8 cellular contexts compared by ENCODE assay signal in the genomic region with DNA sequence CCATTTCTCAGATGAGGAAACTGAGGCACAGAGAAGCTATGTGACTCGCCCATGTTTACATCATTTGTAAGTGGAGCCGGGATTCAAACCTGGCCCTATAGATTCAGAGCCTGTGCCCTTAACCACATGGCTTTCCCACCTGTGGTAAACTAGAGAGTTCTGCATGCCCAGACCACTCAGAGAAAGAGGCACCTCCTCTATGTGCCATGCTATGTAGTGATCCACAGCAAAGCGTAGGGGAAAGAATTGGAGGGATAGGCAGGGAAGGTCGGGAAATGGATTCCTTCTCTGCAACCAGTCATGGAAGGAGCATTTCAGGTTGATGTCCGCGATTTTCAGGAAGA. TPM values are rescaled to one million over a fixed set of nuclear protein-coding genes. Genes with fewer than 3 reads are reported as not detected.
DNase-seq lines count a peak whose midpoint lies in the region; ATAC-seq, FAIRE-seq and TF ChIP-seq lines count a peak whose summit lies in the region.

No MANE protein-coding gene starts in this region.

- no peak for TF ChIP-seq POLR2A in GM12878 (IDR thresholded peaks at IDR 0.05; ENCODE audit: low read depth, low read length)

- SMC1A ChIA-PET in GM12878 (lab: Charles Lee; ENCODE audit: uncharacterized antibody, unreplicated experiment), result interaction anchor here (0.7 to 4.2 kb wide), 20 partner anchors 9 to 853 kb away, joined by 3 to 18 read pairs (median 4); no protein-coding TSS in a partner anchor

- no peaks in the 10 kb centered on the region for H4K20me1 ChIP-seq in GM12878 (ENCODE audit: control insufficient read depth, insufficient read depth)

- H3K4me3 ChIP-seq in GM12878 (no peak overlapping the region), parathyroid adenoma (ENCODE audit: low read depth, low read length) (peak overlapping the region; percentile 62)

- H3K36me3 ChIP-seq in GM12878 (ENCODE audit: control insufficient read depth in 2 of 2, insufficient read depth in 2 of 2, low read length in 1 of 2) (no peaks in the 10 kb centered on the region), parathyroid adenoma (ENCODE audit: control insufficient read depth, insufficient read depth, low read length) (no peaks in the 10 kb centered on the region)

- peaks cover 10% of the 10 kb centered on the region for H3K4me1 ChIP-seq in GM12878 (ENCODE audit: control insufficient read depth, insufficient read depth, low read length)
- H3K4me1 ChIP-seq in parathyroid adenoma, result no peaks in the 10 kb centered on the region

- no peak for FAIRE-seq in GM12878 (lab: Jason Lieb, UNC)

- intact Hi-C loops in GM12878 (cut with micrococcal nuclease; ENCODE audit: unreplicated experiment), result loop anchor here (1.0 to 10.0 kb wide), 6 partner anchors 217 to 782 kb away; no protein-coding TSS in a partner anchor

- POLR2A ChIA-PET in GM12878 (lab: Charles Lee), result no interaction called here

- H3K4me2 ChIP-seq in GM12878 (ENCODE audit: control insufficient read depth, insufficient read depth) (peak overlapping the region; percentile 88; the same call in 1 of the 2 replicates), parathyroid adenoma (ENCODE audit: low read length) (peak overlapping the region; percentile 49)

- H3K27ac ChIP-seq in GM12878 (ENCODE audit: control insufficient read depth, insufficient read depth) (no peak overlapping the region), parathyroid adenoma (no peak overlapping the region)

- TF ChIP-seq CTCF in GM12878 (IDR thresholded peaks at IDR 0.05 in 2 of 3, conservative IDR thresholded peaks at IDR 0.05 in 1 of 3; ENCODE audit: control insufficient read depth in 2 of 3, extremely low read depth in 1 of 3, insufficient read depth in 1 of 3, low read depth in 3 of 3, low read length in 3 of 3) (no peak), parathyroid adenoma (IDR thresholded peaks at IDR 0.05) (no peak)

- CTCF ChIA-PET in GM12878 (lab: Yijun Ruan, JAX), result interaction anchor here (0.6 to 7.0 kb wide), 29 partner anchors 9 to 1070 kb away, joined by 3 to 61 read pairs (median 3); a partner anchor contains a TSS

- no peaks in the 10 kb centered on the region; the same call in 2 of the 3 replicates for H3K9me3 ChIP-seq in GM12878 (replicated peaks; ENCODE audit: control insufficient read depth, insufficient read depth, low read length)
- H3K9me3 ChIP-seq in parathyroid adenoma (ENCODE audit: control insufficient read depth, low read length), result no peaks in the 10 kb centered on the region

- ATAC-seq in GM19035 (IDR thresholded peaks at IDR 0.05; ENCODE audit: unreplicated experiment) (peak; percentile 36), HG03039 (IDR thresholded peaks at IDR 0.05; ENCODE audit: unreplicated experiment) (peak; percentile 20), GM12878 (peak; percentile 62)

- WGBS in GM12878 (ENCODE audit: insufficient coverage, insufficient replicate concordance, low lambda C conversion rate, missing lambda C conversion rate), result 39% methylated on average over 6 of the region's 6 CpGs

- BruUV-seq in GM12878 (replicated peaks; lab: Mats Ljungman, UMichigan), result no TSS peak

- TF ChIP-seq EP300 in GM12878 (IDR thresholded peaks at IDR 0.05; ENCODE audit: borderline replicate concordance in 1 of 2, control insufficient read depth in 1 of 2, low read depth in 2 of 2, low read length in 2 of 2), result no peak

- TF ChIP-seq RAD21 in GM12878 (IDR thresholded peaks at IDR 0.05; ENCODE audit: insufficient read depth, low read depth, low read length), result no peak

- RAD21 ChIA-PET in GM12878 (lab: Charles Lee; ENCODE audit: unreplicated experiment), result interaction anchor here (0.6 to 2.1 kb wide), 14 partner anchors 57 to 797 kb away, joined by 3 to 9 read pairs (median 3); a partner anchor contains a TSS

- DNase-seq in GM12878 (ENCODE audit: low read depth, low spot score) (no peak), SIG-M5 (lab: John Stamatoyannopoulos, UW) (no peak), SW 1271 (lab: John Stamatoyannopoulos, UW) (no peak), GM19238 (ENCODE audit: insufficient read length, low spot score) (no peak), 8988T (no peak)

- H3K27me3 ChIP-seq in GM12878 (replicated peaks in 1 of 2; ENCODE audit: control insufficient read depth in 2 of 2, insufficient read depth in 2 of 2, low read length in 1 of 2) (peaks cover 0 to 3% of the 10 kb centered on the region in 2 experiments; a peak in 1 of 4 replicates), parathyroid adenoma (ENCODE audit: control insufficient read depth, insufficient read depth, low read length) (no peaks in the 10 kb centered on the region)

- no peaks in the 10 kb centered on the region for H3K79me2 ChIP-seq in GM12878 (ENCODE audit: control insufficient read depth, insufficient read depth, low read length)
- no peaks in the 10 kb centered on the region for H3K79me2 ChIP-seq in parathyroid adenoma

- no peak overlapping the region for H3K9ac ChIP-seq in GM12878 (ENCODE audit: control insufficient read depth, insufficient read depth, low read length)
- no peak overlapping the region for H3K9ac ChIP-seq in parathyroid adenoma

- in situ Hi-C loops in GM12878 (cut with MboI), result loop anchor here (5.0 kb wide), 2 partner anchors 783 to 1028 kb away; no protein-coding TSS in a partner anchor

- H2AFZ ChIP-seq in GM12878 (ENCODE audit: control insufficient read depth, low read depth, low read length), result no peak overlapping the region
- peak overlapping the region; percentile 85 for H2AFZ ChIP-seq in parathyroid adenoma

TF ChIP-seq in GM12878, 131 proteins besides CTCF, POLR2A, EP300 and RAD21:
- TF ChIP-seq NR2C2 (IDR thresholded peaks at IDR 0.05; ENCODE audit: borderline replicate concordance, control insufficient read depth, insufficient read length, low read depth), result no peak
- TF ChIP-seq IRF4 (IDR thresholded peaks at IDR 0.05; ENCODE audit: low read depth, low read length), result no peak
- no peak for TF ChIP-seq JUNB (IDR thresholded peaks at IDR 0.05)
- TF ChIP-seq RUNX3 (IDR thresholded peaks at IDR 0.05; ENCODE audit: low read length), result no peak
- no peak for TF ChIP-seq TCF12 (IDR thresholded peaks at IDR 0.05; ENCODE audit: low read depth, low read length)
- no peak for TF ChIP-seq PAX8 (IDR thresholded peaks at IDR 0.05)
- TF ChIP-seq, protein P1, sequence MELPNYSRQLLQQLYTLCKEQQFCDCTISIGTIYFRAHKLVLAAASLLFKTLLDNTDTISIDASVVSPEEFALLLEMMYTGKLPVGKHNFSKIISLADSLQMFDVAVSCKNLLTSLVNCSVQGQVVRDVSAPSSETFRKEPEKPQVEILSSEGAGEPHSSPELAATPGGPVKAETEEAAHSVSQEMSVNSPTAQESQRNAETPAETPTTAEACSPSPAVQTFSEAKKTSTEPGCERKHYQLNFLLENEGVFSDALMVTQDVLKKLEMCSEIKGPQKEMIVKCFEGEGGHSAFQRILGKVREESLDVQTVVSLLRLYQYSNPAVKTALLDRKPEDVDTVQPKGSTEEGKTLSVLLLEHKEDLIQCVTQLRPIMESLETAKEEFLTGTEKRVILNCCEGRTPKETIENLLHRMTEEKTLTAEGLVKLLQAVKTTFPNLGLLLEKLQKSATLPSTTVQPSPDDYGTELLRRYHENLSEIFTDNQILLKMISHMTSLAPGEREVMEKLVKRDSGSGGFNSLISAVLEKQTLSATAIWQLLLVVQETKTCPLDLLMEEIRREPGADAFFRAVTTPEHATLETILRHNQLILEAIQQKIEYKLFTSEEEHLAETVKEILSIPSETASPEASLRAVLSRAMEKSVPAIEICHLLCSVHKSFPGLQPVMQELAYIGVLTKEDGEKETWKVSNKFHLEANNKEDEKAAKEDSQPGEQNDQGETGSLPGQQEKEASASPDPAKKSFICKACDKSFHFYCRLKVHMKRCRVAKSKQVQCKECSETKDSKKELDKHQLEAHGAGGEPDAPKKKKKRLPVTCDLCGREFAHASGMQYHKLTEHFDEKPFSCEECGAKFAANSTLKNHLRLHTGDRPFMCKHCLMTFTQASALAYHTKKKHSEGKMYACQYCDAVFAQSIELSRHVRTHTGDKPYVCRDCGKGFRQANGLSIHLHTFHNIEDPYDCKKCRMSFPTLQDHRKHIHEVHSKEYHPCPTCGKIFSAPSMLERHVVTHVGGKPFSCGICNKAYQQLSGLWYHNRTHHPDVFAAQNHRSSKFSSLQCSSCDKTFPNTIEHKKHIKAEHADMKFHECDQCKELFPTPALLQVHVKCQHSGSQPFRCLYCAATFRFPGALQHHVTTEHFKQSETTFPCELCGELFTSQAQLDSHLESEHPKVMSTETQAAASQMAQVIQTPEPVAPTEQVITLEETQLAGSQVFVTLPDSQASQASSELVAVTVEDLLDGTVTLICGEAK (IDR thresholded peaks at IDR 0.05; ENCODE audit: borderline replicate concordance), result no peak

RNA-seq across cellular contexts. Expression of a gene that starts 15.4 kb away (rescaled TPM):
- not detected in 2 replicates for total RNA-seq in GM12878 (2013; cell fraction: nucleolus; rRNA removed)
- total RNA-seq in GM12878 (2014; rRNA removed), result not detected in 2 replicates
- not detected in 2 replicates for total RNA-seq in GM12878 (2014; rRNA removed; fragmentation: Illumina TruSeq; extraction: Trizol)
- not detected in 2 replicates for total RNA-seq in GM12878 (2021)
- polyA plus RNA-seq in GM12878 (2011; ENCODE audit: low read depth), result not detected
- polyA plus RNA-seq in GM12878 (2011; rRNA removed), result not detected in 2 replicates
- polyA plus RNA-seq in GM12878 (2011; cell fraction: cytosol; rRNA removed), result not detected in 2 replicates
- not detected in 2 replicates for polyA plus RNA-seq in GM12878 (2011; cell fraction: nucleus; rRNA removed)
- polyA plus RNA-seq in GM12878 (2012), result not detected in 2 replicates
- polyA plus RNA-seq in GM12878 (2014; fragmentation: Illumina TruSeq; extraction: Trizol), result not detected in 2 replicates
- not detected for polyA plus RNA-seq in GM12878 (2014; fragmentation: Nextera tagmentation; extraction: Ambion mirVana)
- not detected in 2 replicates for polyA plus RNA-seq in GM12878 (2014; rRNA removed)
- not detected for polyA plus RNA-seq in GM12878 (2016; fragmentation: Nextera tagmentation; extraction: Ambion mirVana)
- polyA minus RNA-seq in GM12878 (2011; rRNA and poly(A)+ RNA removed), result not detected in 2 replicates
- polyA minus RNA-seq in GM12878 (2011; cell fraction: cytosol; rRNA and poly(A)+ RNA removed), result not detected in 2 replicates
- polyA minus RNA-seq in GM12878 (2011; cell fraction: nucleus; rRNA and poly(A)+ RNA removed), result not detected in 2 replicates
